Comparison of ENCODE assay signal across 8 cellular contexts in genomic region chr3:186806173-186807055, GRCh38. TPM values are rescaled to one million over a fixed set of nuclear protein-coding genes. Genes with fewer than 3 reads are reported as not detected.
A peak's percentile ranks its signal among the peaks of the same experiment; 100 is the strongest.
DNase-seq lines count a peak whose midpoint lies in the region; ATAC-seq and TF ChIP-seq lines count a peak whose summit lies in the region.

Gene RFC4, minus strand, starts transcription at chr3:186806482. Its CDS starts 1,769 bp downstream, at chr3:186804713.

- H3K4me2 ChIP-seq in PC-9 = peak within 1 kb of the TSS; percentile 87

- CTCF ChIA-PET in PC-9 (lab: Charles Lee) = no interaction called here

- peak within 1 kb of the TSS; percentile 89 for H3K4me3 ChIP-seq in PC-9
- H3K4me3 ChIP-seq in mucosa of stomach (ENCODE audit: low read length) = peak within 1 kb of the TSS; percentile 81

- peak; percentile 88 for ATAC-seq in GM21526 (IDR thresholded peaks at IDR 0.05; ENCODE audit: low FRiP score, unreplicated experiment)

- H3K9ac ChIP-seq in mucosa of stomach (ENCODE audit: low read length) = peak within 1 kb of the TSS; percentile 68

- DNase-seq in DMS 273 (lab: John Stamatoyannopoulos, UW; ENCODE audit: unreplicated experiment) (peak; percentile 97), HuH-7.5 (ENCODE audit: low spot score) (peak; percentile 55), PC-9 (peak; percentile 74 to 87), activated T-cell treated with anti-CD3 and anti-CD28 coated beads for 48 hours (ENCODE audit: low read depth) (peak; percentile 85), erythroblast (lab: John Stamatoyannopoulos, UW) (peak; percentile 93)
- peak; percentile 72 to 74 for DNase-seq in stimulated activated CD8-positive, alpha-beta memory T cell treated with anti-CD3 and anti-CD28 coated beads, Interleukin-7, amount 100 ng/mL, for 1 hour (ENCODE audit: low read depth in 2 of 2)

- H3K9me2 ChIP-seq in PC-9 (ENCODE audit: insufficient read depth) = no peaks in the 10 kb centered on the region

- BruUV-seq in PC-9 (replicated peaks; lab: Mats Ljungman, UMichigan) = TSS peak; percentile 97

- H3F3A ChIP-seq in PC-9 (ENCODE audit: insufficient read depth, low read depth) = peaks cover 13% of the 10 kb centered on the region

- H3K9me3 ChIP-seq in PC-9 (ENCODE audit: insufficient read depth, low read depth) (no peaks in the 10 kb centered on the region), mucosa of stomach (ENCODE audit: control insufficient read depth, low read length) (no peaks in the 10 kb centered on the region)

- H3K36me3 ChIP-seq in PC-9 (ENCODE audit: low read depth) (peaks cover 8% of the 10 kb centered on the region), mucosa of stomach (ENCODE audit: control insufficient read depth, insufficient read depth, low read length) (no peaks in the 10 kb centered on the region)

- intact Hi-C loops in PC-9 (cut with micrococcal nuclease; ENCODE audit: unreplicated experiment) = loop anchor here (5.0 kb wide), 2 partner anchors 189 to 239 kb away; partner anchors contain the start of gene TBCCD1

- TF ChIP-seq POLR2A in erythroblast (IDR thresholded peaks at IDR 0.05; ENCODE audit: low read length) = peak; percentile 94

- H3K79me2 ChIP-seq in PC-9 (ENCODE audit: low read depth) = peaks cover 16% of the 10 kb centered on the region

- H3K27me3 ChIP-seq in PC-9 (ENCODE audit: insufficient read depth, low read depth) = no peaks in the 10 kb centered on the region
- H3K27me3 ChIP-seq in mucosa of stomach (ENCODE audit: control insufficient read depth, insufficient read depth, low read length) = no peaks in the 10 kb centered on the region

- POLR2A ChIA-PET in PC-9 (lab: Charles Lee; ENCODE audit: unreplicated experiment) = interaction anchor here (0.6 kb wide), 1 partner anchor 21 kb away, joined by 3 read pairs; no protein-coding TSS in a partner anchor

- H3K4me1 ChIP-seq in PC-9 (replicated peaks; ENCODE audit: insufficient read depth) = peaks cover 29% of the 10 kb centered on the region
- H3K4me1 ChIP-seq in mucosa of stomach (ENCODE audit: control insufficient read depth, insufficient read depth, low read length) = peaks cover 6% of the 10 kb centered on the region

- peak within 1 kb of the TSS; percentile 79 for H3K27ac ChIP-seq in PC-9

- TF ChIP-seq CTCF in PC-9 (conservative IDR thresholded peaks at IDR 0.05) = no peak

- no peaks in the 10 kb centered on the region for H4K20me1 ChIP-seq in PC-9 (ENCODE audit: insufficient read depth)

- H2AFZ ChIP-seq in PC-9 = peak within 1 kb of the TSS; percentile 95

RNA-seq across cellular contexts. Expression of gene RFC4, which starts in this region (rescaled TPM):
- 93.8 and 94.5 TPM in 2 replicates for total RNA-seq in PC-9 (2021)

Comparison
In these comparisons a context has a peak if more than half of its experiments do, and no peak if none do; other contexts are left out.
1. Peak in every context shown above with its lines: DNase-seq, ATAC-seq, H3K4me3 ChIP-seq and H3K27ac ChIP-seq.